In the genomic region with DNA sequence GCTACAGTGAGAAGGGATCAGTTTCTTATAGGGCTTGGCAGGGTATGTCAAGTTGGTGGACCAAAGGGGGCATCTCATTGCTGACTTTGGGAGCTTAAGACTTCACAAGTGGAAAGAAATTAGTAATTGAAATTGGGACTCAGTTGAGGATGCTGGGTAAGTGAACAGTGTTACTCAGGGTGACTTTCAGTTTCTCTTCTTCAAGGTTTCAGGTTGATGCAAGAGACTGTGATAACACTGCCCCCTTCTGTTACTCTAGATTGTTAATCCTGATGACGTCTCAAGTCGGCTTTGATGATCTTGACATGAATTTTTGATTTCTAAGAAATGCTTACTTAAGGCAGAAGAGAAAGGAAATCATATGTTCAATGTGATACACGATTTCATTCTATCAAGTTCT, we compare ENCODE assay signal across 8 cellular contexts. TPM values are rescaled to one million over a fixed set of nuclear protein-coding genes. Genes with fewer than 3 reads are reported as not detected.
A peak's percentile ranks its signal among the peaks of the same experiment; 100 is the strongest.
DNase-seq lines count a peak whose midpoint lies in the region; ATAC-seq and TF ChIP-seq lines count a peak whose summit lies in the region.

No MANE protein-coding gene starts in this region.

- H3K4me2 ChIP-seq in parathyroid adenoma (ENCODE audit: low read length): no peak overlapping the region

- H3K9me3 ChIP-seq in right atrium auricular region (no peaks in the 10 kb centered on the region), parathyroid adenoma (ENCODE audit: control insufficient read depth, low read length) (no peaks in the 10 kb centered on the region)

- H3K27me3 ChIP-seq in right atrium auricular region: no peaks in the 10 kb centered on the region
- no peaks in the 10 kb centered on the region for H3K27me3 ChIP-seq in parathyroid adenoma (ENCODE audit: control insufficient read depth, insufficient read depth, low read length)

- POLR2A ChIA-PET in T-cell (lab: Charles Lee): interaction anchor here (0.6 to 2.5 kb wide), 5 partner anchors 10 to 789 kb away, joined by 3 to 19 read pairs (median 3); a partner anchor contains a TSS

- no peak overlapping the region for H3K4me3 Mint-ChIP-seq in T-cell

- peak; percentile 52 for ATAC-seq in Right ventricle myocardium inferior
- peak; percentile 84 for ATAC-seq in GM21529 (IDR thresholded peaks at IDR 0.05; ENCODE audit: unreplicated experiment)
- ATAC-seq in T-cell (replicated peaks in 1 of 4): peak; percentile 53 to 58 (median 56)

- no peaks in the 10 kb centered on the region for H3K36me3 Mint-ChIP-seq in T-cell

- peak overlapping the region; percentile 44 for H2AFZ ChIP-seq in parathyroid adenoma

- H3K36me3 ChIP-seq in right atrium auricular region (no peaks in the 10 kb centered on the region), parathyroid adenoma (ENCODE audit: control insufficient read depth, insufficient read depth, low read length) (no peaks in the 10 kb centered on the region)

- H3K27ac ChIP-seq in right atrium auricular region (no peak overlapping the region), parathyroid adenoma (no peak overlapping the region)

- intact Hi-C loops in Right ventricle myocardium inferior (cut with DNase I): no loop called here

- H3K4me3 ChIP-seq in right atrium auricular region (no peak overlapping the region), fibroblast of mammary gland (ENCODE audit: control insufficient read depth, low read depth, low read length) (no peak overlapping the region), parathyroid adenoma (ENCODE audit: low read depth, low read length) (no peak overlapping the region)

- H3K9me3 Mint-ChIP-seq in T-cell: no peaks in the 10 kb centered on the region

- H3K27me3 Mint-ChIP-seq in T-cell: no peaks in the 10 kb centered on the region

- peaks cover 0 to 23% (median 22%) of the 10 kb centered on the region in 3 donors for H3K4me1 Mint-ChIP-seq in T-cell

- H3K9ac ChIP-seq in parathyroid adenoma: no peak overlapping the region

- no peak overlapping the region for H3K27ac Mint-ChIP-seq in T-cell

- TF ChIP-seq CTCF in right atrium auricular region (IDR thresholded peaks at IDR 0.05) (peak in 1 of 2 donors; percentile 35), fibroblast of mammary gland (conservative IDR thresholded peaks at IDR 0.05; ENCODE audit: control insufficient read depth, insufficient read depth, low read depth, low read length) (peak; percentile 56), parathyroid adenoma (IDR thresholded peaks at IDR 0.05) (peak; percentile 37)

- CTCF ChIA-PET in T-cell (lab: Charles Lee): interaction anchor here (0.6 to 3.7 kb wide), 21 partner anchors 9 to 1537 kb away, joined by 3 to 40 read pairs (median 3); a partner anchor contains a TSS

- H3K4me1 ChIP-seq in right atrium auricular region (no peaks in the 10 kb centered on the region), parathyroid adenoma (peaks cover 8% of the 10 kb centered on the region)

- no peaks in the 10 kb centered on the region for H3K79me2 ChIP-seq in parathyroid adenoma

- no peak for DNase-seq in Right ventricle myocardium inferior (ENCODE audit: missing footprints)
- DNase-seq in right atrium auricular region (ENCODE audit: low spot score): no peak
- DNase-seq in HT1080 (ENCODE audit: low read depth): peak; percentile 71
- peak in 23 of 34 experiments; percentile 11 to 62 (median 29) for DNase-seq in T-cell
- DNase-seq in fibroblast of mammary gland (ENCODE audit: low read depth): peak; percentile 84
- DNase-seq in cerebellar nuclear complex (lab: John Stamatoyannopoulos, UW): no peak

RNA-seq across cellular contexts. Expression of a gene that starts 21.3 kb away (rescaled TPM):
- 0.03 TPM for total RNA-seq in Right ventricle myocardium inferior
- total RNA-seq in right atrium auricular region: under 1 TPM; 0.04 to 0.28 TPM
- 0.03 TPM in 1 of 2 replicates, not detected in the other for total RNA-seq in HT1080 (2014; rRNA removed; shearing (Covaris generic))
- 0.20 and 0.33 TPM in 2 replicates for polyA plus RNA-seq in HT1080 (2015; cell fraction: cytosol; rRNA removed)
- 0.63 and 0.81 TPM in 2 replicates for polyA plus RNA-seq in HT1080 (2015; cell fraction: nucleus; rRNA removed)
- under 1 TPM in 4 of 5 donors, not detected in 1; 0.03 to 0.20 (median 0.10) TPM for total RNA-seq in T-cell

RNA-seq across cellular contexts. Expression of a gene that starts 21.5 kb away (rescaled TPM):
- total RNA-seq in Right ventricle myocardium inferior: 22.5 TPM
- total RNA-seq in right atrium auricular region: 10 to 100 TPM; 24.1 to 30.0 TPM
- total RNA-seq in HT1080 (2014; rRNA removed; shearing (Covaris generic)): 28.9 and 43.0 TPM in 2 replicates
- polyA plus RNA-seq in HT1080 (2015; cell fraction: cytosol; rRNA removed): 39.3 and 43.4 TPM in 2 replicates
- polyA plus RNA-seq in HT1080 (2015; cell fraction: nucleus; rRNA removed): 51.6 and 53.2 TPM in 2 replicates
- total RNA-seq in T-cell: 10 to 100 TPM; 32.8 to 47.1 (median 41.2) TPM

Comparison
In these comparisons a context has a peak if more than half of its experiments do, and no peak if none do; other contexts are left out.
1. DNase-seq: peak in HT1080 (single experiment), T-cell (23 of 34) and fibroblast of mammary gland (single experiment); none in Right ventricle myocardium inferior (single experiment), right atrium auricular region (single experiment) and cerebellar nuclear complex (0 of 2).
2. Peak in every context shown above with its lines, with median percentiles within 50 percentile points of each other: ATAC-seq.